In genomic region chr2:115678129-115678528, GRCh38 we compare ENCODE assay signal across 13 cellular contexts.
DNase-seq lines count a peak whose midpoint lies in the region; ATAC-seq and TF ChIP-seq lines count a peak whose summit lies in the region.
"Had no signal": no experiment of that assay in that cellular context is flagged by ENCODE, and none has a peak within 500 bp of the region (broad histone marks: within the 10 kb centered on the region; RNA-seq: fewer than 3 reads in every experiment).

No MANE protein-coding gene starts in this region.

- H3K27me3 Mint-ChIP-seq in endodermal cell (ENCODE audit: insufficient read depth): no peaks in the 10 kb centered on the region
- H3K27me3 Mint-ChIP-seq: CD4-positive, alpha-beta memory T cell had no signal

- no peaks in the 10 kb centered on the region for H3K79me1 ChIP-seq in mesendoderm (ENCODE audit: low read length)

- no peak overlapping the region for H3K4me3 ChIP-seq in endodermal cell (ENCODE audit: low read length)
- no peak overlapping the region for H3K4me3 ChIP-seq in mesendoderm (ENCODE audit: low read length)
- no peak overlapping the region for H3K4me3 ChIP-seq in upper lobe of right lung
- H3K4me3 ChIP-seq: BLaER1, HAP-1 had no signal

- H3K18ac ChIP-seq in mesendoderm (ENCODE audit: low read length): no peak overlapping the region

- H3K56ac ChIP-seq in mesendoderm (ENCODE audit: low read length): no peak overlapping the region

- no peak overlapping the region for H3K23ac ChIP-seq in mesendoderm (ENCODE audit: low read length)

- WGBS in endodermal cell (ENCODE audit: insufficient coverage in 1 of 2, insufficient read length in 1 of 2), 2 experiments: 80 to 86% methylated on average over 5 of the region's 5 CpGs
- no CpG with 5 or more reads among the region's 5 CpGs for WGBS in mesendoderm (ENCODE audit: extremely low coverage, insufficient coverage, low lambda C conversion rate)

- no peaks in the 10 kb centered on the region for H3K36me3 ChIP-seq in endodermal cell (ENCODE audit: control insufficient read depth, insufficient read depth, low read length)
- H3K36me3 ChIP-seq in mesendoderm (ENCODE audit: control insufficient read depth, insufficient read depth, low read length): no peaks in the 10 kb centered on the region
- no peaks in the 10 kb centered on the region for H3K36me3 ChIP-seq in upper lobe of right lung
- H3K36me3 ChIP-seq: BLaER1, HAP-1 had no signal

- H3K4me1 Mint-ChIP-seq in endodermal cell: no peaks in the 10 kb centered on the region
- H3K4me1 Mint-ChIP-seq: CD14-positive monocyte; CD4-positive, alpha-beta memory T cell had no signal

- H3K4me1 ChIP-seq in endodermal cell (ENCODE audit: control insufficient read depth, insufficient read depth, low read length): no peaks in the 10 kb centered on the region
- no peaks in the 10 kb centered on the region for H3K4me1 ChIP-seq in mesendoderm (ENCODE audit: control insufficient read depth, low read depth, low read length)
- no peaks in the 10 kb centered on the region for H3K4me1 ChIP-seq in upper lobe of right lung
- H3K4me1 ChIP-seq in foreskin keratinocyte: no peaks in the 10 kb centered on the region
- H3K4me1 ChIP-seq: BLaER1, HAP-1 had no signal

- no peak overlapping the region for H2BK5ac ChIP-seq in mesendoderm (ENCODE audit: low read length)

- H4K8ac ChIP-seq in mesendoderm (ENCODE audit: low read depth, low read length): no peak overlapping the region

- H3K27me3 ChIP-seq in endodermal cell (ENCODE audit: control insufficient read depth, insufficient read depth, low read length, poor library complexity, severe bottlenecking): no peaks in the 10 kb centered on the region
- H3K27me3 ChIP-seq in mesendoderm (ENCODE audit: insufficient read depth, low read length, poor library complexity): no peaks in the 10 kb centered on the region
- no peaks in the 10 kb centered on the region for H3K27me3 ChIP-seq in upper lobe of right lung
- no peaks in the 10 kb centered on the region for H3K27me3 ChIP-seq in foreskin keratinocyte
- H3K27me3 ChIP-seq: BLaER1 had no signal

- H3K9me3 ChIP-seq in endodermal cell (ENCODE audit: control insufficient read depth, low read length): peaks cover 33% of the 10 kb centered on the region
- no peaks in the 10 kb centered on the region for H3K9me3 ChIP-seq in upper lobe of right lung

- no peak overlapping the region for H2AK5ac ChIP-seq in mesendoderm (ENCODE audit: low read length)

- H3K9me3 Mint-ChIP-seq in endodermal cell: peaks cover 40% of the 10 kb centered on the region

- no peaks in the 10 kb centered on the region for H3K36me3 Mint-ChIP-seq in endodermal cell (ENCODE audit: low read depth)
- H3K36me3 Mint-ChIP-seq: CD14-positive monocyte; CD4-positive, alpha-beta memory T cell had no signal

- H3K27ac ChIP-seq in endodermal cell (ENCODE audit: low read depth, low read length) (no peak overlapping the region), mesendoderm (ENCODE audit: low read depth, low read length) (no peak overlapping the region), upper lobe of right lung (no peak overlapping the region), foreskin keratinocyte (no peak overlapping the region)
- H3K27ac ChIP-seq: 22Rv1, BLaER1 had no signal

- TF ChIP-seq CTCF in endodermal cell (conservative IDR thresholded peaks at IDR 0.05): no peak
- no peak for TF ChIP-seq CTCF in upper lobe of right lung (IDR thresholded peaks at IDR 0.05)
- TF ChIP-seq CTCF in foreskin keratinocyte (conservative IDR thresholded peaks at IDR 0.05): no peak

- H3K4me3 Mint-ChIP-seq in endodermal cell: no peak overlapping the region
- H3K4me3 Mint-ChIP-seq: CD14-positive monocyte; CD4-positive, alpha-beta memory T cell had no signal

- no peak overlapping the region for H3K4me2 ChIP-seq in mesendoderm (ENCODE audit: low read length)
- H3K4me2 ChIP-seq: BLaER1 had no signal

- no peak overlapping the region for H2BK120ac ChIP-seq in mesendoderm (ENCODE audit: low read depth, low read length)

- intact Hi-C loops in upper lobe of right lung (cut with DNase I): no loop called here

- H3K27ac Mint-ChIP-seq in endodermal cell: no peak overlapping the region
- H3K27ac Mint-ChIP-seq: CD14-positive monocyte; CD4-positive, alpha-beta memory T cell had no signal

- H3K79me2 ChIP-seq in mesendoderm (ENCODE audit: control insufficient read depth, insufficient read depth, low read length): no peaks in the 10 kb centered on the region

- no peak overlapping the region for H2BK15ac ChIP-seq in mesendoderm (replicated peaks; ENCODE audit: low read depth)

- ATAC-seq in upper lobe of right lung: no peak
- ATAC-seq in foreskin keratinocyte: no peak
- no peak for ATAC-seq in HG03135 (IDR thresholded peaks at IDR 0.05; ENCODE audit: unreplicated experiment)
- no peak for ATAC-seq in HG02610 (IDR thresholded peaks at IDR 0.05; ENCODE audit: unreplicated experiment)

- DNase-seq in DMS 273 (lab: John Stamatoyannopoulos, UW; ENCODE audit: unreplicated experiment) (peak; percentile 2), DMS 273 treated with DMSO at 0.1 percent for 48 hours (lab: John Stamatoyannopoulos, UW) (no peak), endodermal cell (peak; percentile 44), mesendoderm (peak; percentile 22), upper lobe of right lung (peak; percentile 43), foreskin keratinocyte (no peak)
- DNase-seq: CD4-positive, alpha-beta memory T cell had no signal

- H3K9ac ChIP-seq in endodermal cell (ENCODE audit: extremely low read depth, low read length, poor library complexity, severe bottlenecking): no peak overlapping the region
- no peak overlapping the region for H3K9ac ChIP-seq in mesendoderm (ENCODE audit: low read length)
- H3K9ac ChIP-seq: BLaER1 had no signal

- no peak overlapping the region for H4K5ac ChIP-seq in mesendoderm (ENCODE audit: low read length)

- no peak overlapping the region for H3K4ac ChIP-seq in mesendoderm (ENCODE audit: low read depth, low read length)

Comparison
In these comparisons a context has a peak if more than half of its experiments do, and no peak if none do; other contexts are left out.
1. DNase-seq: peak in DMS 273 (single experiment), endodermal cell (single experiment), mesendoderm (single experiment) and upper lobe of right lung (single experiment); none in DMS 273 treated with DMSO at 0.1 percent for 48 hours (single experiment) and foreskin keratinocyte (0 of 2).